14 cellular contexts compared by ENCODE assay signal in the genomic region with DNA sequence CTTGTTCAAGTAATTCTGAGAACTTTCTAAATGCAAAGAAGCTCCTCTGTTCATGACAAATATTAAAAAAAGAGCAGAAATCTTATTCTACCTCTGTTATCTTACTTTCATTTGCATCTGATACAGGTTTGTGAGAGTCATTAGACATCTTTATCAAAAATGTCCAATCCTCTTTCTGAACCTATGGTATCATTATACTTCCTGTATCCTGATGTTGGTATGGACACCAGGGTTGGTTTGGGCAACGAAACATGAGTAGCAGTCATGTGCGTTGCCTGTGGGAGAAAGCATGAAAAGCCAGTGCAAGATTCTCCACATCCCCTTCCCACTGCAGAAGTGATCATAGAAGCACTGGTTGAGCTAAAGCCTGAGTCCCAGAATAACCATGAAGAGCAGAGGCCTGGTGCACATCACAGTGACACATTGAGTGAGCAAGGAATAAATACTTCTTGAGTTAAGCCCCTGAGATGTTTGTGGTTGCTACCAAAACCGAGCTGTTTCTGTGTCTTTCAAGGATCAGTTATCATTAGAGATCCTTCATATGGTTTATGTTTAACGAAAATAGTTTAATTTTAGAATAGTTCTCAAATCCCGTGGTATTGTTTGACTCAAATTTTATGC.
DNase-seq lines count a peak whose midpoint lies in the region; ATAC-seq and FAIRE-seq lines count a peak whose summit lies in the region.
"Had no signal": no experiment of that assay in that cellular context is flagged by ENCODE, and none has a peak within 500 bp of the region (broad histone marks: within the 10 kb centered on the region; RNA-seq: fewer than 3 reads in every experiment).

No MANE protein-coding gene starts in this region.

- H3K36me3 ChIP-seq in BLaER1: no peaks in the 10 kb centered on the region
- H3K36me3 ChIP-seq: thoracic aorta had no signal

- H3K4me2 ChIP-seq in BLaER1: peak overlapping the region; percentile 69
- H3K4me2 ChIP-seq: A549 had no signal

- no peaks in the 10 kb centered on the region for H3K27me3 ChIP-seq in BLaER1
- H3K27me3 ChIP-seq: body of pancreas had no signal

- ATAC-seq in GM19438 (IDR thresholded peaks at IDR 0.05; ENCODE audit: low read depth, unreplicated experiment) (peak; percentile 94), HG02852 (IDR thresholded peaks at IDR 0.05; ENCODE audit: unreplicated experiment) (peak; percentile 92), HG03521 (IDR thresholded peaks at IDR 0.05; ENCODE audit: unreplicated experiment) (peak; percentile 84), esophagus mucosa (no peak)
- ATAC-seq: A549, body of pancreas had no signal

- no peak overlapping the region; the same call in 1 of the 2 replicates for H3K4me3 ChIP-seq in BLaER1
- H3K4me3 ChIP-seq: A549, body of pancreas, thoracic aorta had no signal

- peaks cover 12% of the 10 kb centered on the region for H3K9me3 ChIP-seq in BLaER1
- H3K9me3 ChIP-seq: A549, body of pancreas, thoracic aorta had no signal

- H3K4me1 ChIP-seq in BLaER1: peaks cover 52% of the 10 kb centered on the region
- H3K4me1 ChIP-seq: body of pancreas had no signal

- H3K27ac ChIP-seq in BLaER1: peak overlapping the region; percentile 50; the same call in 1 of the 2 replicates
- H3K27ac ChIP-seq: A549, body of pancreas, thoracic aorta had no signal

- no peak for FAIRE-seq in RCC 7860 (lab: Jason Lieb, UNC)
- FAIRE-seq: A549 had no signal

- no peak for DNase-seq in RCC 7860 (ENCODE audit: low spot score)
- DNase-seq in NCI-H1417 treated with DMSO at 0.1 percent for 48 hours (lab: John Stamatoyannopoulos, UW): no peak
- no peak for DNase-seq in HUDEP-2 (lab: John Stamatoyannopoulos, UW; ENCODE audit: unreplicated experiment in 76 of 76)
- DNase-seq: body of pancreas; HFFc6; NCI-H1105; stimulated activated CD4-positive, alpha-beta T cell treated with anti-CD3 and anti-CD28 coated beads, Interleukin-4, amount 100 ng/mL, for 4 hours had no signal

- H4K20me1 ChIP-seq in BLaER1: no peaks in the 10 kb centered on the region

- no peak overlapping the region for H3K9ac ChIP-seq in BLaER1
